34 cellular contexts compared by ENCODE assay signal in the genomic region with DNA sequence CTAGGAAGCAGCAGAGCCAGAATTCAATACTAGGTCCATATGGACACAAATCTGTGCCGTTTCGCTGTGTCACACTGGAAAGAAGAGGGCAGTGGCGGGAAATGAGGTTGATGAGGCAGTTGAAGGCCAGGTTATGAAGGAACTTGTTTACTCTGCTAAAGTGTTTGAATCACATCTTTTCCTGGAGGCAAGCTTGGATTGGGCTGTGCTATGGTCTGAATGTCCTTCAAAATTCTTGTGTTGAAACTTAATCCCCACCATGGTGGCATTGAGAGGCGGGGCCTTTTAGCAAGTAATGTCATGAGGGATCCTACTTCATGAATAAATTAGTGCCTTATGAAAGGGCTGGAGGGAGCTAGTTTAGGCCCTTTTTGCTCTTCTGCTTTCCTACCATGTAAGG. TPM values are rescaled to one million over a fixed set of nuclear protein-coding genes. Genes with fewer than 3 reads are reported as not detected.
"Had no signal": no experiment of that assay in that cellular context is flagged by ENCODE, and none has a peak within 500 bp of the region (broad histone marks: within the 10 kb centered on the region; RNA-seq: fewer than 3 reads in every experiment).

No MANE protein-coding gene starts in this region.

- ATAC-seq: activated CD4-positive, CD25-positive, alpha-beta regulatory T cell treated with anti-CD3 and anti-CD28 coated beads, Interleukin-2, amount 50 U/mL, for 24 hours; activated CD8-positive, alpha-beta T cell treated with anti-CD3 and anti-CD28 coated beads for 36 hours; activated naive CD4-positive, alpha-beta T cell treated with anti-CD3 and anti-CD28 coated beads, Interleukin-2, amount 50 U/mL, for 72 hours; activated T-cell treated with anti-CD3 and anti-CD28 coated beads, Interleukin-2, amount 50 U/mL, for 4 hours; activated T-helper 17 cell treated with anti-CD3 and anti-CD28 coated beads, Interleukin-2, amount 50 U/mL, for 72 hours; body of pancreas; effector memory CD8-positive, alpha-beta T cell; foreskin keratinocyte; gastrocnemius medialis; heart left ventricle; T-helper 17 cell had no signal

- H3K27me3 Mint-ChIP-seq: activated B cell treated with CpG ODN at 0.5 μM for 24 hours; activated CD8-positive, alpha-beta T cell treated with anti-CD3 and anti-CD28 coated beads for 36 hours; activated naive CD8-positive, alpha-beta T cell treated with anti-CD3 and anti-CD28 coated beads, Interleukin-2, amount 10 ng/mL, durations not matched to agents 7 days and 5 days; activated T-helper 17 cell treated with anti-CD3 and anti-CD28 coated beads, Interleukin-2, amount 50 U/mL, for 72 hours; effector memory CD8-positive, alpha-beta T cell; T-helper 17 cell had no signal

- H3K9me3 ChIP-seq: body of pancreas, esophagus muscularis mucosa, gastrocnemius medialis, heart left ventricle had no signal

- H3K27ac Mint-ChIP-seq: activated CD8-positive, alpha-beta T cell treated with anti-CD3 and anti-CD28 coated beads for 36 hours; activated naive CD4-positive, alpha-beta T cell treated with anti-CD3 and anti-CD28 coated beads, Interleukin-2, amount 50 U/mL, for 72 hours; activated naive CD8-positive, alpha-beta T cell treated with anti-CD3 and anti-CD28 coated beads, Interleukin-2, amount 10 ng/mL, durations not matched to agents 7 days and 5 days; activated T-helper 17 cell treated with anti-CD3 and anti-CD28 coated beads, Interleukin-2, amount 50 U/mL, for 72 hours; effector memory CD8-positive, alpha-beta T cell; T-helper 17 cell; T-helper 2 cell treated with Interferon-gamma antibody and Interleukin-4, amounts not matched to agents 5 μg/mL and 100 μg/mL, for 36 hours had no signal

- H3K27ac ChIP-seq: body of pancreas, esophagus muscularis mucosa, foreskin keratinocyte, gastrocnemius medialis, heart left ventricle, WERI-Rb-1 had no signal

- DNase-seq: activated B cell treated with CpG ODN at 0.5 μM for 24 hours; activated CD4-positive, alpha-beta T cell treated with anti-CD3 and anti-CD28 coated beads for 48 hours; activated CD4-positive, alpha-beta T cell treated with anti-CD3 and anti-CD28 coated beads, Interleukin-2, amount 50 U/mL, for 1 hour; activated CD4-positive, alpha-beta T cell treated with anti-CD3 and anti-CD28 coated beads, Interleukin-2, amount 50 U/mL, for 48 hours; activated CD8-positive, alpha-beta memory T cell treated with anti-CD3 and anti-CD28 coated beads for 24 hours; activated CD8-positive, alpha-beta T cell treated with anti-CD3 and anti-CD28 coated beads for 36 hours; activated effector memory CD4-positive, alpha-beta T cell treated with Interleukin-2 at 50 U/mL for 16 hours; activated gamma-delta T cell treated with Interleukin-2 at 50 U/mL for 16 hours; activated naive CD4-positive, alpha-beta T cell treated with Interleukin-2 at 50 U/mL for 16 hours; activated naive CD8-positive, alpha-beta T cell treated with anti-CD3 and anti-CD28 coated beads, Interleukin-2, amount 10 ng/mL, durations not matched to agents 7 days and 5 days; activated T-cell treated with anti-CD3 and anti-CD28 coated beads, Interleukin-2, amount 50 U/mL, for 4 hours; amniotic stem cell; anterior cingulate cortex; body of pancreas; caudate nucleus; cortex of kidney; dermis blood vessel endothelial cell; effector CD4-positive, alpha-beta T cell; effector memory CD8-positive, alpha-beta T cell; erythroblast; foreskin keratinocyte; gastrocnemius medialis; glutamatergic neuron; heart left ventricle; T-helper 1 cell; T-helper 17 cell; T1000; WERI-Rb-1 had no signal

- H3K4me1 ChIP-seq: foreskin keratinocyte, gastrocnemius medialis had no signal

- H3K36me3 ChIP-seq: esophagus muscularis mucosa, gastrocnemius medialis, heart left ventricle had no signal

- FAIRE-seq: colon had no signal

- H3K9me3 Mint-ChIP-seq: activated B cell treated with CpG ODN at 0.5 μM for 24 hours; activated naive CD4-positive, alpha-beta T cell treated with anti-CD3 and anti-CD28 coated beads, Interleukin-2, amount 50 U/mL, for 72 hours; activated naive CD8-positive, alpha-beta T cell treated with anti-CD3 and anti-CD28 coated beads, Interleukin-2, amount 10 ng/mL, durations not matched to agents 7 days and 5 days; activated T-cell treated with anti-CD3 and anti-CD28 coated beads, Interleukin-2, amount 50 U/mL, for 4 hours; activated T-helper 17 cell treated with anti-CD3 and anti-CD28 coated beads, Interleukin-2, amount 50 U/mL, for 72 hours; effector memory CD8-positive, alpha-beta T cell; T-helper 2 cell treated with Interferon-gamma antibody and Interleukin-4, amounts not matched to agents 5 μg/mL and 100 μg/mL, for 36 hours had no signal

- H3K4me3 Mint-ChIP-seq: activated B cell treated with CpG ODN at 0.5 μM for 24 hours; activated CD8-positive, alpha-beta T cell treated with anti-CD3 and anti-CD28 coated beads for 36 hours; activated naive CD8-positive, alpha-beta T cell treated with anti-CD3 and anti-CD28 coated beads, Interleukin-2, amount 10 ng/mL, durations not matched to agents 7 days and 5 days; activated T-cell treated with anti-CD3 and anti-CD28 coated beads, Interleukin-2, amount 50 U/mL, for 4 hours; activated T-helper 17 cell treated with anti-CD3 and anti-CD28 coated beads, Interleukin-2, amount 50 U/mL, for 72 hours; effector memory CD8-positive, alpha-beta T cell; T-helper 17 cell; T-helper 2 cell treated with Interferon-gamma antibody and Interleukin-4, amounts not matched to agents 5 μg/mL and 100 μg/mL, for 36 hours had no signal

- H3K4me3 ChIP-seq: body of pancreas, esophagus muscularis mucosa, gastrocnemius medialis, heart left ventricle had no signal

- H3K27me3 ChIP-seq: body of pancreas, esophagus muscularis mucosa, foreskin keratinocyte, gastrocnemius medialis, heart left ventricle had no signal

RNA-seq across cellular contexts. Expression of gene ERCC6L, which starts 2.1 kb away (rescaled TPM):
- total RNA-seq: body of pancreas had no signal
